Comparison of ENCODE assay signal across 23 cellular contexts in genomic region chr21:25115021-25115420, GRCh38.
DNase-seq lines count a peak whose midpoint lies in the region; ATAC-seq lines count a peak whose summit lies in the region.
"Had no signal": no experiment of that assay in that cellular context is flagged by ENCODE, and none has a peak within 500 bp of the region (broad histone marks: within the 10 kb centered on the region; RNA-seq: fewer than 3 reads in every experiment).

No MANE protein-coding gene starts in this region.

- H3K27me3 Mint-ChIP-seq in stimulated activated naive CD8-positive, alpha-beta T cell treated with anti-CD3 and anti-CD28 coated beads, Interleukin-15, amount 100 ng/mL, for 72 hours, result no peaks in the 10 kb centered on the region
- H3K27me3 Mint-ChIP-seq: CD8-positive, alpha-beta memory T cell; effector memory CD8-positive, alpha-beta T cell; IgD-negative memory B cell; T-helper 17 cell had no signal

- no peak overlapping the region for H3K27ac Mint-ChIP-seq in stimulated activated naive CD8-positive, alpha-beta T cell treated with anti-CD3 and anti-CD28 coated beads, Interleukin-15, amount 100 ng/mL, for 72 hours
- H3K27ac Mint-ChIP-seq: brain; CD8-positive, alpha-beta memory T cell; effector memory CD8-positive, alpha-beta T cell; T-helper 17 cell had no signal

- no peaks in the 10 kb centered on the region for H3K4me1 Mint-ChIP-seq in stimulated activated naive CD8-positive, alpha-beta T cell treated with anti-CD3 and anti-CD28 coated beads, Interleukin-15, amount 100 ng/mL, for 72 hours
- H3K4me1 Mint-ChIP-seq: CD8-positive, alpha-beta memory T cell; T-helper 17 cell had no signal

- no peak overlapping the region for H3K4me3 Mint-ChIP-seq in stimulated activated naive CD8-positive, alpha-beta T cell treated with anti-CD3 and anti-CD28 coated beads, Interleukin-15, amount 100 ng/mL, for 72 hours
- H3K4me3 Mint-ChIP-seq: brain; CD8-positive, alpha-beta memory T cell; effector memory CD8-positive, alpha-beta T cell; IgD-negative memory B cell; T-helper 17 cell had no signal

- peak; percentile 49 for DNase-seq in A172 (ENCODE audit: low spot score)
- DNase-seq in stimulated activated naive CD8-positive, alpha-beta T cell treated with anti-CD3 and anti-CD28 coated beads, Interleukin-15, amount 100 ng/mL, for 72 hours, result no peak
- no peak for DNase-seq in germinal center (ENCODE audit: low spot score)
- DNase-seq in DMS153 treated with DMSO at 0.1 percent for 48 hours (lab: John Stamatoyannopoulos, UW; ENCODE audit: unreplicated experiment), result no peak
- DNase-seq: 8988T; activated CD4-positive, alpha-beta T cell treated with anti-CD3 and anti-CD28 coated beads for 48 hours; activated gamma-delta T cell; CD8-positive, alpha-beta memory T cell; effector memory CD8-positive, alpha-beta T cell; gastrocnemius medialis; GF-D8; midbrain; NCI-H1417; NCI-H510A; stimulated activated CD4-positive, alpha-beta T cell treated with anti-CD3 and anti-CD28 coated beads, Interleukin-12 subunit alpha, Interleukin-12 subunit beta, amount 100 ng/mL, for 4 hours; T-helper 17 cell; thyroid gland had no signal

- peaks cover 0 to 6% of the 10 kb centered on the region in 2 donors for H3K9me3 Mint-ChIP-seq in stimulated activated naive CD8-positive, alpha-beta T cell treated with anti-CD3 and anti-CD28 coated beads, Interleukin-15, amount 100 ng/mL, for 72 hours
- H3K9me3 Mint-ChIP-seq: brain had no signal

- peak; percentile 59 for ATAC-seq in GM19455 (IDR thresholded peaks at IDR 0.05; ENCODE audit: unreplicated experiment)
- peak; percentile 83 for ATAC-seq in HG02798 (IDR thresholded peaks at IDR 0.05; ENCODE audit: poor library complexity, unreplicated experiment)
- ATAC-seq in HG03469 (IDR thresholded peaks at IDR 0.05; ENCODE audit: unreplicated experiment), result peak; percentile 90
- no peak for ATAC-seq in GM19035 (IDR thresholded peaks at IDR 0.05; ENCODE audit: unreplicated experiment)
- no peak for ATAC-seq in stimulated activated naive CD8-positive, alpha-beta T cell treated with anti-CD3 and anti-CD28 coated beads, Interleukin-15, amount 100 ng/mL, for 72 hours
- ATAC-seq: effector memory CD8-positive, alpha-beta T cell; gastrocnemius medialis; T-helper 17 cell had no signal

Comparison
In these comparisons a context has a peak if more than half of its experiments do, and no peak if none do; other contexts are left out.
1. ATAC-seq: peak in GM19455 (single experiment), HG02798 (single experiment) and HG03469 (single experiment); none in GM19035 (single experiment) and stimulated activated naive CD8-positive, alpha-beta T cell treated with anti-CD3 and anti-CD28 coated beads, Interleukin-15, amount 100 ng/mL, for 72 hours (single experiment).